Comparison of ENCODE assay signal across 20 cellular contexts in genomic region chr14:68417007-68417659, GRCh38.
DNase-seq lines count a peak whose midpoint lies in the region; ATAC-seq, FAIRE-seq and TF ChIP-seq lines count a peak whose summit lies in the region.
"Had no signal": no experiment of that assay in that cellular context is flagged by ENCODE, and none has a peak within 500 bp of the region (broad histone marks: within the 10 kb centered on the region; RNA-seq: fewer than 3 reads in every experiment).

No MANE protein-coding gene starts in this region.

- no peaks in the 10 kb centered on the region for H3K9me3 ChIP-seq in lung (ENCODE audit: control insufficient read depth in 2 of 2, insufficient read depth in 1 of 2, low read length in 1 of 2)
- no peaks in the 10 kb centered on the region for H3K9me3 ChIP-seq in stomach smooth muscle (ENCODE audit: control insufficient read depth in 2 of 2, low read length in 2 of 2)

- H3K27me3 ChIP-seq in lung (ENCODE audit: control insufficient read depth, insufficient read depth) (no peaks in the 10 kb centered on the region), stomach smooth muscle (ENCODE audit: control insufficient read depth in 1 of 2, insufficient read depth in 2 of 2, low read length in 2 of 2) (no peaks in the 10 kb centered on the region)

- DNase-seq in GM12891 (ENCODE audit: insufficient read length, low spot score) (no peak), NCI-H69 (lab: John Stamatoyannopoulos, UW) (peak; percentile 14), lung (ENCODE audit: low spot score) (peak; percentile 49), posterior vena cava (ENCODE audit: low spot score) (no peak), sciatic nerve (ENCODE audit: low spot score) (no peak)
- DNase-seq: ACHN; AML-193; CD4-positive, CD25-positive, alpha-beta regulatory T cell; GM23248; HCEC 1CT; Karpas-422; NCI-H1105 treated with DMSO at 0.1 percent for 48 hours; NCI-H1694 treated with DMSO at 0.1 percent for 48 hours; NCI-H774 had no signal

- intact Hi-C loops in posterior vena cava (cut with DNase I), result loop anchor here in 1 of 2 donors (5.0 kb wide), 1 partner anchor 35 kb away; no protein-coding TSS in a partner anchor
- intact Hi-C loops in sciatic nerve (cut with DNase I), result no loop called here

- H3K27ac ChIP-seq in lung (ENCODE audit: low read depth in 1 of 2, low read length in 1 of 2) (no peak overlapping the region), stomach smooth muscle (ENCODE audit: low read length) (peak overlapping the region; percentile 7)
- H3K27ac ChIP-seq: GM23248, SK-N-MC had no signal

- no peak for TF ChIP-seq POLR2A in GM12891 (IDR thresholded peaks at IDR 0.05; ENCODE audit: low read depth, low read length)

- TF ChIP-seq CTCF in lung (IDR thresholded peaks at IDR 0.05; ENCODE audit: control extremely low read depth, extremely low read depth), result no peak

- no peaks in the 10 kb centered on the region for H3K36me3 ChIP-seq in lung (ENCODE audit: control insufficient read depth in 2 of 2, insufficient read depth in 2 of 2, low read length in 2 of 2)
- H3K36me3 ChIP-seq in stomach smooth muscle (ENCODE audit: control insufficient read depth in 2 of 2, insufficient read depth in 2 of 2, low read length in 2 of 2), result no peaks in the 10 kb centered on the region

- H3K4me1 ChIP-seq in lung (ENCODE audit: control insufficient read depth in 2 of 2, insufficient read depth in 2 of 2, low read length in 2 of 2) (peaks cover 0 to 1% of the 10 kb centered on the region in 2 donors), stomach smooth muscle (ENCODE audit: control insufficient read depth, insufficient read depth, low read length) (peaks cover 6% of the 10 kb centered on the region)

- no peak overlapping the region for H3K4me3 ChIP-seq in lung
- H3K4me3 ChIP-seq in stomach smooth muscle (ENCODE audit: low read length in 2 of 2), result no peak overlapping the region
- H3K4me3 ChIP-seq: GM23248, SK-N-MC had no signal

- FAIRE-seq in GM12891 (lab: Jason Lieb, UNC), result peak; percentile 20

- H3K9ac ChIP-seq in stomach smooth muscle (ENCODE audit: low read length in 2 of 2), result no peak overlapping the region
- H3K9ac ChIP-seq: GM23248 had no signal

- ATAC-seq in lung (ENCODE audit: insufficient read depth, low FRiP score), result no peak
- ATAC-seq in HG02970 (IDR thresholded peaks at IDR 0.05; ENCODE audit: low FRiP score, unreplicated experiment), result no peak
- no peak for ATAC-seq in GM19455 (IDR thresholded peaks at IDR 0.05; ENCODE audit: unreplicated experiment)
- no peak for ATAC-seq in sciatic nerve
- ATAC-seq: Panc1, Right ventricle myocardium inferior had no signal

- WGBS in lung, 2 donors, result 80 to 93% methylated on average over 5 of the region's 5 CpGs

TF ChIP-seq in GM12891, 5 proteins besides CTCF, POLR2A, EP300 and RAD21:
- TF ChIP-seq POU2F2 (IDR thresholded peaks at IDR 0.05; ENCODE audit: low read depth, low read length) (no peak), TAF1 (IDR thresholded peaks at IDR 0.05; ENCODE audit: low read depth, low read length) (no peak), POLR2AphosphoS5 (IDR thresholded peaks at IDR 0.05; ENCODE audit: low read depth, low read length) (no peak), PAX5 (IDR thresholded peaks at IDR 0.05; ENCODE audit: insufficient read depth, low read length, severe bottlenecking) (no peak), SPI1 (IDR thresholded peaks at IDR 0.05; ENCODE audit: low read depth, low read length) (no peak)

Comparison
In these comparisons a context has a peak if more than half of its experiments do, and no peak if none do; other contexts are left out.
1. DNase-seq: peak in NCI-H69 (single experiment) and lung (single experiment); none in GM12891 (single experiment), posterior vena cava (single experiment) and sciatic nerve (single experiment).